7 cellular contexts compared by ENCODE assay signal in the genomic region with DNA sequence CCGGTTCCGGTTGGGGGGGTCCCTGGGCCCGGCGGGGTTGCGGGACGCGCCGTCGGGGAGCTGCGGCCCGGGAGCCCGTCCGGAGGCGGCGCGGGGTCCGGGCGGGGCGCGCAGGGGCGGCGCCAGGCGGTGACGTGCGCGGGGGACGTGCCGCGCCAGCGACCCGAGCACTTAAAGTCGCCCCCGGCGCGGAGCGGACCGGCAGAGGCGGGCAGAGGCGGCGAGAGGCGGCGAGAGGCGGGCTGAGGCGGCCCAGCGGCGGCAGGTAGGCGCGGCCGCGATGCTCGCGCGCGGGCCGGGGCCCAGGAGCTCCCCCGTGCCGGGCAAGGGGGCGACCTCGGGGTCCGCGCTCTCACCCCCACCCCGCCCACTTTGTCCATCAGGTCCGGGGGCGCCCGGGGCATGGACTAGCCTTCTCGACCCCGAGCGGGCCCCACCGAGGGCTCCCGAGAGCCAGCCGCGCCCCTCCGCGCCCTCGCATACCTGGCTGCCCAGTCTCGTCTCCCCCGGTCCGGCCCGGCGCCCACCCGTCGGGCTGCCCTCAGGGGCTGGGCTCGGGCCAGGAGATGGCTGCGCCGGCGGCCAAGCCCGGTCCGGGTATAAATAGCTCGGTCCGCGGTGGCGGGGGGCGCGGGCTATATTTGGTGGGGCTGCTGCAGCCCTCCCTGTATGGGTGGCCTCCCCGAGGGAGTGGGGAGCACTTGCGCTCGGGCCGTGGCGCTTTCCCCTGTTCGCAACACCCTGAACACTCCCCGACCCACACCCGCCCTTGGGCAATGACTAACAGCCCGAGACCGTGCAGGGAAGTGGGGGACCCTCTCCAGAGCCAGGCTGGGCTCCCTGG. TPM values are rescaled to one million over a fixed set of nuclear protein-coding genes. Genes with fewer than 3 reads are reported as not detected.
A peak's percentile ranks its signal among the peaks of the same experiment; 100 is the strongest.
DNase-seq lines count a peak whose midpoint lies in the region; ATAC-seq and TF ChIP-seq lines count a peak whose summit lies in the region.

A gene (plus strand): TSS at position 201 of the 844 bp plus-strand sequence. CDS start 6,967 bp downstream, outside the sequence.

- H3K27ac ChIP-seq in urinary bladder (ENCODE audit: low read depth), result peak within 1 kb of the TSS; percentile 89

- peak within 1 kb of the TSS; percentile 85 to 90 for H3K4me3 Mint-ChIP-seq in activated T-cell treated with anti-CD3 and anti-CD28 coated beads, Interleukin-2, amount 50 U/mL, for 72 hours
- H3K4me3 Mint-ChIP-seq in nephron, result peak within 1 kb of the TSS; percentile 78 to 88 (median 85)

- H3K4me3 ChIP-seq in fibroblast of mammary gland (ENCODE audit: control insufficient read depth, low read depth, low read length) (peak within 1 kb of the TSS; percentile 85), urinary bladder (ENCODE audit: low read depth, low read length) (peak within 1 kb of the TSS; percentile 64)

- H3K27ac Mint-ChIP-seq in activated T-cell treated with anti-CD3 and anti-CD28 coated beads, Interleukin-2, amount 50 U/mL, for 72 hours, result peak within 1 kb of the TSS; percentile 77
- H3K27ac Mint-ChIP-seq in nephron, result peak within 1 kb of the TSS; percentile 58 to 77 (median 62)

- WGBS in urinary bladder, result 2% methylated on average over 104 of the region's 104 CpGs

- peaks cover 5% of the 10 kb centered on the region for H3K4me1 Mint-ChIP-seq in activated T-cell treated with anti-CD3 and anti-CD28 coated beads, Interleukin-2, amount 50 U/mL, for 72 hours (ENCODE audit: low read depth)
- peaks cover 4% of the 10 kb centered on the region for H3K4me1 Mint-ChIP-seq in nephron

- no peaks in the 10 kb centered on the region for H3K9me3 Mint-ChIP-seq in activated T-cell treated with anti-CD3 and anti-CD28 coated beads, Interleukin-2, amount 50 U/mL, for 72 hours
- no peaks in the 10 kb centered on the region for H3K9me3 Mint-ChIP-seq in nephron

- H3K4me1 ChIP-seq in urinary bladder (ENCODE audit: insufficient read depth), result no peaks in the 10 kb centered on the region

- peak; percentile 29 for ATAC-seq in HG02623 (IDR thresholded peaks at IDR 0.05; ENCODE audit: unreplicated experiment)
- ATAC-seq in activated T-cell treated with anti-CD3 and anti-CD28 coated beads, Interleukin-2, amount 50 U/mL, for 72 hours (replicated peaks in 1 of 2), result peak; percentile 67 to 68

- H3K36me3 ChIP-seq in urinary bladder (ENCODE audit: insufficient read depth), result no peaks in the 10 kb centered on the region

- no peaks in the 10 kb centered on the region for H3K27me3 Mint-ChIP-seq in activated T-cell treated with anti-CD3 and anti-CD28 coated beads, Interleukin-2, amount 50 U/mL, for 72 hours (ENCODE audit: low read depth)
- peaks cover 15% of the 10 kb centered on the region for H3K27me3 Mint-ChIP-seq in nephron (ENCODE audit: low read depth)

- no peak for TF ChIP-seq CTCF in fibroblast of mammary gland (conservative IDR thresholded peaks at IDR 0.05; ENCODE audit: control insufficient read depth, insufficient read depth, low read depth, low read length)
- no peak for TF ChIP-seq CTCF in nephron (IDR thresholded peaks at IDR 0.05; ENCODE audit: unreplicated experiment in 3 of 3)

- TF ChIP-seq POLR2A in GM15510 (IDR thresholded peaks at IDR 0.05; ENCODE audit: borderline replicate concordance, extremely low read depth, insufficient read length), result peak; percentile 97

- DNase-seq in NCI-H774 (lab: John Stamatoyannopoulos, UW) (peak; percentile 60), fibroblast of mammary gland (ENCODE audit: low read depth) (peak; percentile 69)
- peak; percentile 73 to 81 for DNase-seq in activated T-cell treated with anti-CD3 and anti-CD28 coated beads, Interleukin-2, amount 50 U/mL, for 72 hours

- peaks cover 2 to 3% of the 10 kb centered on the region in 2 donors for H3K36me3 Mint-ChIP-seq in activated T-cell treated with anti-CD3 and anti-CD28 coated beads, Interleukin-2, amount 50 U/mL, for 72 hours (ENCODE audit: insufficient read depth in 2 of 2)
- H3K36me3 Mint-ChIP-seq in nephron (ENCODE audit: low read depth), result no peaks in the 10 kb centered on the region

RNA-seq across cellular contexts. Expression of the gene that starts here (rescaled TPM):
- 10 to 100 TPM; 42.8 to 74.5 TPM for total RNA-seq in activated T-cell treated with anti-CD3 and anti-CD28 coated beads, Interleukin-2, amount 50 U/mL, for 72 hours
- total RNA-seq in urinary bladder, result 29.9 TPM
- polyA plus RNA-seq in urinary bladder, result 65.5 TPM

Comparison
In these comparisons a context has a peak if more than half of its experiments do, and no peak if none do; other contexts are left out.
1. Peak in every context shown above with its lines: DNase-seq, ATAC-seq, H3K4me3 ChIP-seq and H3K27ac ChIP-seq.